Comparison of ENCODE assay signal across 22 cellular contexts in genomic region chr1:219650880-219651279, GRCh38. TPM values are rescaled to one million over a fixed set of nuclear protein-coding genes. Genes with fewer than 3 reads are reported as not detected.
"Had no signal": no experiment of that assay in that cellular context is flagged by ENCODE, and none has a peak within 500 bp of the region (broad histone marks: within the 10 kb centered on the region; RNA-seq: fewer than 3 reads in every experiment).

No MANE protein-coding gene starts in this region.

- ATAC-seq: activated CD8-positive, alpha-beta T cell treated with anti-CD3 and anti-CD28 coated beads, Interleukin-2, amount 10 ng/mL, durations not matched to agents 7 days and 5 days; activated T-cell treated with anti-CD3 and anti-CD28 coated beads, Interleukin-2, amount 50 U/mL, for 4 hours; natural killer cell; pancreas; stimulated activated naive CD8-positive, alpha-beta T cell treated with anti-CD3 and anti-CD28 coated beads, Interleukin-15, Interleukin-2, amounts not matched to agents 100 U/mL and 50 U/mL, for 24 hours had no signal

- H3K27me3 Mint-ChIP-seq: activated CD4-positive, alpha-beta T cell treated with anti-CD3 and anti-CD28 coated beads, Interleukin-2, amount 10 ng/mL, durations not matched to agents 7 days and 5 days had no signal

- H3K9me3 ChIP-seq: breast epithelium, neutrophil, pancreas, tibial artery had no signal

- H3K36me3 ChIP-seq: breast epithelium, neutrophil, pancreas, tibial artery had no signal

- H3K4me3 ChIP-seq: breast epithelium, lung, pancreas, tibial artery had no signal

- H3K4me1 Mint-ChIP-seq: activated CD4-positive, alpha-beta T cell treated with anti-CD3 and anti-CD28 coated beads, Interleukin-2, amount 10 ng/mL, durations not matched to agents 7 days and 5 days; natural killer cell had no signal

- H3K9me3 Mint-ChIP-seq: activated CD4-positive, alpha-beta T cell treated with anti-CD3 and anti-CD28 coated beads, Interleukin-2, amount 10 ng/mL, durations not matched to agents 7 days and 5 days had no signal

- H3K27ac ChIP-seq: breast epithelium, neutrophil, pancreas, tibial artery had no signal

- FAIRE-seq: endometrium, keratinocyte, pancreas had no signal

- DNase-seq: activated CD4-positive, alpha-beta T cell treated with anti-CD3 and anti-CD28 coated beads, Interleukin-2, amount 10 ng/mL, durations not matched to agents 7 days and 5 days; activated CD8-positive, alpha-beta T cell treated with anti-CD3 and anti-CD28 coated beads, Interleukin-2, amount 10 ng/mL, durations not matched to agents 7 days and 5 days; activated naive CD4-positive, alpha-beta T cell treated with anti-CD3 and anti-CD28 coated beads for 36 hours; activated T-cell treated with anti-CD3 and anti-CD28 coated beads, Interleukin-2, amount 50 U/mL, for 4 hours; cortex of kidney; erythroblast; foreskin melanocyte; glutamatergic neuron; hippocampal formation; natural killer cell; pancreas; stimulated activated CD4-positive, alpha-beta T cell treated with anti-CD3 and anti-CD28 coated beads, Interleukin-2, amount 100 ng/mL, for 24 hours; stimulated activated naive CD8-positive, alpha-beta T cell treated with anti-CD3 and anti-CD28 coated beads, Interleukin-15, Interleukin-2, amounts not matched to agents 100 U/mL and 50 U/mL, for 24 hours; substantia nigra; T-helper 9 cell; tibial artery had no signal

- H3K27ac Mint-ChIP-seq: activated CD4-positive, alpha-beta T cell treated with anti-CD3 and anti-CD28 coated beads, Interleukin-2, amount 10 ng/mL, durations not matched to agents 7 days and 5 days; activated CD8-positive, alpha-beta T cell treated with anti-CD3 and anti-CD28 coated beads, Interleukin-2, amount 10 ng/mL, durations not matched to agents 7 days and 5 days; activated naive CD4-positive, alpha-beta T cell treated with anti-CD3 and anti-CD28 coated beads for 36 hours; natural killer cell had no signal

- H3K27me3 ChIP-seq: breast epithelium, neutrophil, pancreas, tibial artery had no signal

- H3K36me3 Mint-ChIP-seq: natural killer cell had no signal

- H3K4me1 ChIP-seq: breast epithelium, pancreas, tibial artery had no signal

- H3K4me3 Mint-ChIP-seq: activated CD4-positive, alpha-beta T cell treated with anti-CD3 and anti-CD28 coated beads, Interleukin-2, amount 10 ng/mL, durations not matched to agents 7 days and 5 days; activated CD8-positive, alpha-beta T cell treated with anti-CD3 and anti-CD28 coated beads, Interleukin-2, amount 10 ng/mL, durations not matched to agents 7 days and 5 days; activated naive CD4-positive, alpha-beta T cell treated with anti-CD3 and anti-CD28 coated beads for 36 hours; activated T-cell treated with anti-CD3 and anti-CD28 coated beads, Interleukin-2, amount 50 U/mL, for 4 hours; natural killer cell had no signal

RNA-seq across cellular contexts. Expression of gene ZC3H11B, which starts 38.0 kb away (rescaled TPM):
- total RNA-seq: natural killer cell, urinary bladder had no signal
